In the genomic region with DNA sequence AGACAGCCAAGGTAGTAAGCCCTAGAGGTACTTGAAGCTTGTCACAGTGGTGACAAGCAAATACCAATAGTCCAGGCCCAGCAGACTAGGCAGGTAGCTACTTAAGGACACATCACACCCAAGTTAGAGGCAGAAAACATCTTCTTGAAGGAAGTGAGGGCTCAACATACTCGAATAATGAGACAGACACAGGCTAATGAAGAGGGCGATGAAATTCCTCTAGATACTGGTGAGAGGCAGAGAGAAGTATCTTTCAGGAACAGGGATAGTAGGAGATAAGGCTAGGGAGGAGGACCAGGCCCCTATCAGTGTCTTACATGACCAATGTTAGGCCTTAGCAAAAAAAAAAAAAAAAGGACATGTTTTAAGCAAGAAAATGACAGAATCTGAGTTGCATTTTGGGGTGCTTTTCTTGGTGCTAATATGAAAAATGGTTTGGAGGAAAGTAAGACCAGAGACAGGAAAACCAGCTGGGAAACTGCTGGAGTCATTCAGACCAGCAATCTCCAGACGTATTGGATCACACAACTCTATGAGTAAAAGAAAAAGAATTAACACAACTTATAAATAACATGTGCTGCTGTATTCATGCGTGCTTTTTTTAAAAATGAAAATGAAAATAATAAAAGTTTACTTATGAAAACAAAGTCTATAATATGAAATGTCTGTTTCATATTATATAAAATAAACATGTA, we compare ENCODE assay signal across 21 cellular contexts. TPM values are rescaled to one million over a fixed set of nuclear protein-coding genes. Genes with fewer than 3 reads are reported as not detected.
DNase-seq lines count a peak whose midpoint lies in the region; ATAC-seq, FAIRE-seq and TF ChIP-seq lines count a peak whose summit lies in the region.
"Had no signal": no experiment of that assay in that cellular context is flagged by ENCODE, and none has a peak within 500 bp of the region (broad histone marks: within the 10 kb centered on the region; RNA-seq: fewer than 3 reads in every experiment).

No MANE protein-coding gene starts in this region.

- H3K9me3 Mint-ChIP-seq in stimulated activated memory B cell treated with anti-CD40 and anti-IgM and Interleukin-4, amounts not matched to agents 10 μg/mL and 1 μg/mL and 100 μg/mL, for 72 hours = no peaks in the 10 kb centered on the region
- H3K9me3 Mint-ChIP-seq: activated T-cell treated with anti-CD3 and anti-CD28 coated beads, Interleukin-2, amount 50 U/mL, for 4 hours; naive B cell had no signal

- no peaks in the 10 kb centered on the region for H4K20me1 ChIP-seq in K562 (replicated peaks; ENCODE audit: control insufficient read depth, insufficient read depth, low read length)

- H3K36me3 ChIP-seq in K562 (ENCODE audit: control insufficient read depth, insufficient read depth, low read length) (no peaks in the 10 kb centered on the region), right atrium auricular region (no peaks in the 10 kb centered on the region)

- no peaks in the 10 kb centered on the region for H3K36me3 Mint-ChIP-seq in stimulated activated memory B cell treated with anti-CD40 and anti-IgM and Interleukin-4, amounts not matched to agents 10 μg/mL and 1 μg/mL and 100 μg/mL, for 72 hours
- H3K36me3 Mint-ChIP-seq: CD8-positive, alpha-beta memory T cell had no signal

- H3K9me3 ChIP-seq in K562 (replicated peaks; ENCODE audit: control insufficient read depth, insufficient read depth, low read depth, low read length) (no peaks in the 10 kb centered on the region), right atrium auricular region (no peaks in the 10 kb centered on the region)

- WGBS in K562 (ENCODE audit: insufficient coverage, low coverage, missing lambda C conversion rate) = 0% methylated on average over 4 of the region's 4 CpGs

- TF ChIP-seq RAD21 in K562 (CRISPR knock-in tag; conservative IDR thresholded peaks at IDR 0.05 in 1 of 2, IDR thresholded peaks at IDR 0.05 in 1 of 2) = no peak

- H3K9me1 ChIP-seq in K562 (ENCODE audit: control insufficient read depth, insufficient read depth, low read length) = no peaks in the 10 kb centered on the region

- in situ Hi-C loops in K562 (cut with MboI) = no loop called here

- BruUV-seq in K562 (replicated peaks; lab: Mats Ljungman, UMichigan) = no TSS peak

- H3K4me1 ChIP-seq in K562 (replicated peaks in 1 of 2; ENCODE audit: control insufficient read depth in 2 of 2, insufficient read depth in 2 of 2, low read length in 2 of 2) (no peaks in the 10 kb centered on the region), right atrium auricular region (peaks cover 0 to 9% of the 10 kb centered on the region in 2 donors)

- POLR2A ChIA-PET in K562 (lab: Yijun Ruan, JAX) = no interaction called here

- intact Hi-C loops in K562 (cut with micrococcal nuclease) = no loop called here

- H3K27ac Mint-ChIP-seq in stimulated activated memory B cell treated with anti-CD40 and anti-IgM and Interleukin-4, amounts not matched to agents 10 μg/mL and 1 μg/mL and 100 μg/mL, for 72 hours = peak overlapping the region; percentile 31
- H3K27ac Mint-ChIP-seq: CD8-positive, alpha-beta memory T cell had no signal

- H3K27me3 ChIP-seq in K562 (ENCODE audit: control insufficient read depth in 2 of 2, insufficient read depth in 2 of 2, low read length in 2 of 2) (no peaks in the 10 kb centered on the region), right atrium auricular region (no peaks in the 10 kb centered on the region)

- TF ChIP-seq POLR2A in K562 (conservative IDR thresholded peaks at IDR 0.05) = no peak

- peaks cover 21% of the 10 kb centered on the region for H3K4me1 Mint-ChIP-seq in stimulated activated memory B cell treated with anti-CD40 and anti-IgM and Interleukin-4, amounts not matched to agents 10 μg/mL and 1 μg/mL and 100 μg/mL, for 72 hours
- H3K4me1 Mint-ChIP-seq: CD8-positive, alpha-beta memory T cell had no signal

- no peaks in the 10 kb centered on the region for H3K27me3 Mint-ChIP-seq in stimulated activated memory B cell treated with anti-CD40 and anti-IgM and Interleukin-4, amounts not matched to agents 10 μg/mL and 1 μg/mL and 100 μg/mL, for 72 hours
- H3K27me3 Mint-ChIP-seq: CD8-positive, alpha-beta memory T cell; naive B cell had no signal

- no peaks in the 10 kb centered on the region for H3K79me2 ChIP-seq in K562 (ENCODE audit: control insufficient read depth, insufficient read depth, low read length)

- H3K9ac ChIP-seq in K562 (ENCODE audit: insufficient read depth in 1 of 2, low read depth in 2 of 2, low read length in 2 of 2) = no peak overlapping the region

- DNase-seq in HCEC 1CT (peak; percentile 61), K562 (ENCODE audit: extremely low read depth in 1 of 4, low spot score in 3 of 4) (peak in 1 of 4 experiments; percentile 30), right atrium auricular region (ENCODE audit: low spot score) (no peak), hypothalamus (lab: John Stamatoyannopoulos, UW) (no peak)
- no peak for DNase-seq in activated CD4-positive, alpha-beta T cell treated with anti-CD3 and anti-CD28 coated beads, Interleukin-2, amount 50 U/mL, for 48 hours
- no peak for DNase-seq in stimulated activated CD8-positive, alpha-beta memory T cell treated with anti-CD3 and anti-CD28 coated beads, Interleukin-4, amount 100 ng/mL, for 48 hours
- DNase-seq: activated CD4-positive, alpha-beta T cell treated with anti-CD3 and anti-CD28 coated beads for 4 hours; activated T-cell treated with anti-CD3 and anti-CD28 coated beads, Interleukin-2, amount 50 U/mL, for 4 hours; CD8-positive, alpha-beta memory T cell; dermis blood vessel endothelial cell; KBM-7; naive B cell; NCI-H1417 treated with DMSO at 0.1 percent for 48 hours; NCI-H510A; stimulated activated CD4-positive, alpha-beta T cell treated with anti-CD3 and anti-CD28 coated beads, Interleukin-1b, Interleukin-23, amount 100 ng/mL, for 48 hours; T-helper 1 cell had no signal

- no peak overlapping the region for H3K4me2 ChIP-seq in K562 (ENCODE audit: insufficient read depth, low read length)

- H3K4me3 ChIP-seq in K562 = no peak overlapping the region
- H3K4me3 ChIP-seq in right atrium auricular region = no peak overlapping the region

- no peak for TF ChIP-seq EP300 in K562 (IDR thresholded peaks at IDR 0.05; ENCODE audit: low read length)

- no peak overlapping the region for H2AFZ ChIP-seq in K562 (ENCODE audit: low read depth, low read length)

- TF ChIP-seq CTCF in K562 (IDR thresholded peaks at IDR 0.05 in 2 of 3, conservative IDR thresholded peaks at IDR 0.05 in 1 of 3; ENCODE audit: insufficient read depth in 2 of 3, low read depth in 1 of 3, low read length in 3 of 3) (no peak), right atrium auricular region (IDR thresholded peaks at IDR 0.05) (no peak)

- ATAC-seq in K562 = peak; percentile 54; the same call in 2 of the 3 replicates
- no peak for ATAC-seq in stimulated activated memory B cell treated with anti-CD40 and anti-IgM and Interleukin-4, amounts not matched to agents 10 μg/mL and 1 μg/mL and 100 μg/mL, for 72 hours
- ATAC-seq: activated T-cell treated with anti-CD3 and anti-CD28 coated beads, Interleukin-2, amount 50 U/mL, for 4 hours; Panc1 had no signal

- no peak for FAIRE-seq in K562 (lab: Jason Lieb, UNC)
- FAIRE-seq: GM18507, keratinocyte, urothelium cell line had no signal

- H3K4me3 Mint-ChIP-seq in stimulated activated memory B cell treated with anti-CD40 and anti-IgM and Interleukin-4, amounts not matched to agents 10 μg/mL and 1 μg/mL and 100 μg/mL, for 72 hours = no peak overlapping the region
- H3K4me3 Mint-ChIP-seq: activated T-cell treated with anti-CD3 and anti-CD28 coated beads, Interleukin-2, amount 50 U/mL, for 4 hours; CD8-positive, alpha-beta memory T cell had no signal

- H3K27ac ChIP-seq in K562 (ENCODE audit: extremely low read depth, low read depth, low read length) = no peak overlapping the region
- peak overlapping the region; percentile 2 to 39 for H3K27ac ChIP-seq in right atrium auricular region

- CTCF ChIA-PET in K562 (lab: Yijun Ruan, JAX; ENCODE audit: low intra/inter-chr PET ratio) = interaction anchor here (0.7 kb wide), 1 partner anchor 14 kb away, joined by 3 read pairs; no protein-coding TSS in a partner anchor

TF ChIP-seq in K562, 482 proteins besides CTCF, POLR2A, EP300 and RAD21:
- TF ChIP-seq ZNF785 (CRISPR knock-in tag; IDR thresholded peaks at IDR 0.05) (no peak), CHD4 (IDR thresholded peaks at IDR 0.05; ENCODE audit: insufficient read depth, insufficient replicate concordance, low read depth, low read length, poor library complexity, severe bottlenecking) (no peak), CBX1 (IDR thresholded peaks at IDR 0.05; ENCODE audit: low read depth) (no peak), SMAD4 (CRISPR knock-in tag; conservative IDR thresholded peaks at IDR 0.05) (no peak), SRSF1 (IDR thresholded peaks at IDR 0.05; ENCODE audit: low read depth, low read length) (no peak), RBM17 (IDR thresholded peaks at IDR 0.05; ENCODE audit: borderline replicate concordance, low read depth, low read length) (no peak), SP1 (CRISPR knock-in tag; IDR thresholded peaks at IDR 0.05) (no peak), TFAM (CRISPR knock-in tag; conservative IDR thresholded peaks at IDR 0.05) (no peak)

RNA-seq across cellular contexts. Expression of a gene that starts 37.7 kb away (rescaled TPM):
- 2.7 and 5.4 TPM in 2 replicates for total RNA-seq in K562 (2011; cell fraction: chromatin; rRNA removed; ENCODE audit: low replicate concordance)
- 0.33 and 0.79 TPM in 2 replicates for total RNA-seq in K562 (2011; cell fraction: nucleolus; rRNA removed)
- total RNA-seq in K562 (2011; cell fraction: nucleoplasm; rRNA removed) = 2.1 and 4.7 TPM in 2 replicates
- 0.61 and 0.91 TPM in 2 replicates for total RNA-seq in K562 (2014; rRNA removed)
- total RNA-seq in K562 (2014; rRNA removed; fragmentation: Illumina TruSeq; extraction: Trizol) = 0.69 and 1.2 TPM in 2 replicates
- total RNA-seq in K562 (2015; rRNA removed; fragmentation: Illumina TruSeq; extraction: Trizol) = 0.76 and 0.94 TPM in 2 replicates
- total RNA-seq in K562 (2021) = 1.2 and 1.3 TPM in 2 replicates
- 0.07 and 0.40 TPM in 2 replicates for polyA plus RNA-seq in K562 (2011; rRNA removed)
- 0.01 and 0.15 TPM in 2 replicates for polyA plus RNA-seq in K562 (2011; cell fraction: cytosol; rRNA removed)
- polyA plus RNA-seq in K562 (2011; cell fraction: nucleus; rRNA removed) = 0.17 and 0.61 TPM in 2 replicates
- polyA plus RNA-seq in K562 (2012) = 0.24 and 0.38 TPM in 2 replicates
- 0.71 and 1.5 TPM in 2 replicates for polyA plus RNA-seq in K562 (2014; fragmentation: Illumina TruSeq; extraction: Trizol)
- under 1 TPM; 0.07 to 0.21 TPM for polyA plus RNA-seq in K562 (2014; fragmentation: Nextera tagmentation; extraction: Ambion mirVana)
- polyA plus RNA-seq in K562 (2014; rRNA removed) = 0.20 and 1.6 TPM in 2 replicates
- polyA minus RNA-seq in K562 (2011; rRNA and poly(A)+ RNA removed) = 0.09 and 0.98 TPM in 2 replicates
- 0.91 and 1.2 TPM in 2 replicates for polyA minus RNA-seq in K562 (2011; cell fraction: cytosol; rRNA and poly(A)+ RNA removed)
- polyA minus RNA-seq in K562 (2011; cell fraction: nucleus; rRNA and poly(A)+ RNA removed) = 0.11 and 0.94 TPM in 2 replicates
- 10 to 100 TPM; 14.9 to 21.1 TPM for total RNA-seq in right atrium auricular region
- total RNA-seq: CD8-positive, alpha-beta memory T cell had no signal
- polyA plus RNA-seq: CD8-positive, alpha-beta memory T cell had no signal
